16 cellular contexts compared by ENCODE assay signal in genomic region chr1:203698144-203698543, GRCh38.
DNase-seq lines count a peak whose midpoint lies in the region; ATAC-seq and TF ChIP-seq lines count a peak whose summit lies in the region.
"Had no signal": no experiment of that assay in that cellular context is flagged by ENCODE, and none has a peak within 500 bp of the region (broad histone marks: within the 10 kb centered on the region; RNA-seq: fewer than 3 reads in every experiment).

No MANE protein-coding gene starts in this region.

- H3K27ac Mint-ChIP-seq in T-cell, result peak overlapping the region; percentile 63 to 71

- ATAC-seq in left ventricle myocardium superior (peak; percentile 19), heart right ventricle (no peak), T-cell (replicated peaks in 1 of 4) (no peak), lung (ENCODE audit: insufficient read depth, low FRiP score) (no peak)
- ATAC-seq: Panc1 had no signal

- H3K27me3 ChIP-seq in heart right ventricle (no peaks in the 10 kb centered on the region), lung (ENCODE audit: control insufficient read depth, insufficient read depth) (no peaks in the 10 kb centered on the region), tibial artery (no peaks in the 10 kb centered on the region), esophagus squamous epithelium (no peaks in the 10 kb centered on the region)

- TF ChIP-seq CTCF in heart right ventricle (IDR thresholded peaks at IDR 0.05) (peak in 2 of 9 donors; percentile 8 to 18), lung (IDR thresholded peaks at IDR 0.05; ENCODE audit: control extremely low read depth, extremely low read depth) (no peak), tibial artery (IDR thresholded peaks at IDR 0.05) (no peak), esophagus squamous epithelium (IDR thresholded peaks at IDR 0.05) (no peak)

- H3K9me3 Mint-ChIP-seq in T-cell, result no peaks in the 10 kb centered on the region
- H3K9me3 Mint-ChIP-seq: IgD-negative memory B cell had no signal

- no peaks in the 10 kb centered on the region for H3K9me3 ChIP-seq in heart right ventricle
- H3K9me3 ChIP-seq in lung (ENCODE audit: control insufficient read depth in 2 of 2, insufficient read depth in 1 of 2, low read length in 1 of 2), result no peaks in the 10 kb centered on the region
- H3K9me3 ChIP-seq in tibial artery, result no peaks in the 10 kb centered on the region
- H3K9me3 ChIP-seq in esophagus squamous epithelium, result no peaks in the 10 kb centered on the region

- intact Hi-C loops in left ventricle myocardium superior (cut with micrococcal nuclease), result no loop called here
- intact Hi-C loops in heart right ventricle (cut with DNase I), result loop anchor here in 6 of 10 donors (2.0 to 10.0 kb wide), 7 partner anchors 67 to 423 kb away; partner anchors contain the start of gene ATP2B4 (in 2 of the 6)
- intact Hi-C loops in tibial artery (cut with DNase I; ENCODE audit: low total_unique reads), result no loop called here
- intact Hi-C loops in esophagus squamous epithelium (cut with DNase I), result loop anchor here (5.0 kb wide), 1 partner anchor 76 kb away; no protein-coding TSS in a partner anchor

- H3K4me3 ChIP-seq in heart right ventricle, result no peak overlapping the region
- no peak overlapping the region for H3K4me3 ChIP-seq in lung
- no peak overlapping the region for H3K4me3 ChIP-seq in tibial artery
- H3K4me3 ChIP-seq in esophagus squamous epithelium, result no peak overlapping the region

- H3K27ac ChIP-seq in heart right ventricle (peak overlapping the region in 2 of 10 donors; percentile 19 to 38), lung (ENCODE audit: low read depth in 1 of 2, low read length in 1 of 2) (peak overlapping the region; percentile 10 to 14), tibial artery (peak overlapping the region; percentile 86 to 91), esophagus squamous epithelium (peak overlapping the region in 1 of 4 donors; percentile 26)

- peaks cover 0 to 76% (median 37%) of the 10 kb centered on the region in 9 donors for H3K36me3 ChIP-seq in heart right ventricle
- peaks cover 40 to 46% of the 10 kb centered on the region in 2 donors for H3K36me3 ChIP-seq in lung (ENCODE audit: control insufficient read depth in 2 of 2, insufficient read depth in 2 of 2, low read length in 2 of 2)
- peaks cover 32 to 48% (median 42%) of the 10 kb centered on the region in 3 donors for H3K36me3 ChIP-seq in tibial artery
- peaks cover 11 to 54% (median 14%) of the 10 kb centered on the region in 3 donors for H3K36me3 ChIP-seq in esophagus squamous epithelium

- H3K4me1 ChIP-seq in heart right ventricle (peaks cover 17 to 61% (median 40%) of the 10 kb centered on the region in 9 donors), lung (ENCODE audit: control insufficient read depth in 2 of 2, insufficient read depth in 2 of 2, low read length in 2 of 2) (peaks cover 10 to 18% of the 10 kb centered on the region in 2 donors), tibial artery (peaks cover 0 to 50% (median 38%) of the 10 kb centered on the region in 4 donors), esophagus squamous epithelium (peaks cover 14 to 59% (median 26%) of the 10 kb centered on the region in 3 donors)

- H3K4me3 Mint-ChIP-seq in T-cell, result no peak overlapping the region
- H3K4me3 Mint-ChIP-seq: IgD-negative memory B cell had no signal

- no peak for TF ChIP-seq POLR2A in esophagus squamous epithelium (IDR thresholded peaks at IDR 0.05)

- H3K4me1 Mint-ChIP-seq in T-cell, result peaks cover 20 to 43% (median 40%) of the 10 kb centered on the region in 3 donors

- CTCF ChIA-PET in T-cell (lab: Charles Lee), result interaction anchor here (0.6 to 1.9 kb wide), 8 partner anchors 11 to 430 kb away, joined by 3 to 9 read pairs (median 4); partner anchors contain the start of gene LAX1 (in 1 of the 2)

- DNase-seq in left ventricle myocardium superior (no peak), heart right ventricle (no peak), T-cell (no peak), lung (ENCODE audit: low spot score) (no peak), tibial artery (no peak), ureter (ENCODE audit: low spot score) (no peak), esophagus squamous epithelium (lab: John Stamatoyannopoulos, UW) (no peak), ecto neural progenitor cell (ENCODE audit: low spot score) (no peak)
- DNase-seq: DND-41, HCEC 1CT, NCI-H1105 treated with DMSO at 0.1 percent for 48 hours, NCI-H1694 treated with DMSO at 0.1 percent for 48 hours, NCI-H226, NCI-H524 treated with DMSO at 0.1 percent for 48 hours had no signal

- peaks cover 32% of the 10 kb centered on the region for H3K36me3 Mint-ChIP-seq in T-cell

- H3K27me3 Mint-ChIP-seq in T-cell, result no peaks in the 10 kb centered on the region
- H3K27me3 Mint-ChIP-seq: IgD-negative memory B cell had no signal

- POLR2A ChIA-PET in T-cell (lab: Charles Lee), result interaction anchor here in 1 of 2 donors (0.5 kb wide), 1 partner anchor 68 kb away, joined by 7 read pairs; no protein-coding TSS in a partner anchor

- WGBS in heart right ventricle, 2 donors, result 50 to 64% methylated on average over 7 of the region's 7 CpGs
- 90 to 94% methylated on average over 7 of the region's 7 CpGs for WGBS in lung, 2 donors
- WGBS in esophagus squamous epithelium, 2 donors, result 92 to 93% methylated on average over 7 of the region's 7 CpGs

Comparison
In these comparisons a context has a peak if more than half of its experiments do, and no peak if none do; other contexts are left out.
1. intact Hi-C loops: an anchor here in heart right ventricle (2.0 to 10.0 kb wide) and esophagus squamous epithelium (5.0 kb wide); none called in left ventricle myocardium superior and tibial artery.